Comparison of ENCODE assay signal across 25 cellular contexts in genomic region chr9:98401140-98402025, GRCh38.
DNase-seq lines count a peak whose midpoint lies in the region; ATAC-seq and TF ChIP-seq lines count a peak whose summit lies in the region.
"Had no signal": no experiment of that assay in that cellular context is flagged by ENCODE, and none has a peak within 500 bp of the region (broad histone marks: within the 10 kb centered on the region; RNA-seq: fewer than 3 reads in every experiment).

No MANE protein-coding gene starts in this region.

- intact Hi-C loops in thyroid gland (cut with DNase I) (no loop called here), upper lobe of right lung (cut with DNase I) (no loop called here)

- H3K79me2 ChIP-seq in hepatocyte, result no peaks in the 10 kb centered on the region

- no peak for TF ChIP-seq POLR2A in thyroid gland (IDR thresholded peaks at IDR 0.05)

- H3K27ac ChIP-seq in hepatocyte, result no peak overlapping the region
- H3K27ac ChIP-seq in thyroid gland, result no peak overlapping the region
- H3K27ac ChIP-seq in upper lobe of right lung, result no peak overlapping the region
- H3K27ac ChIP-seq: brain microvascular endothelial cell, neural progenitor cell, skin epidermis had no signal

- 75% methylated on average over 11 of the region's 11 CpGs for WGBS in hepatocyte (ENCODE audit: low lambda C conversion rate, missing lambda C conversion rate)
- WGBS in thyroid gland, 2 donors, result 74 to 75% methylated on average over 11 of the region's 11 CpGs

- H3K9me3 ChIP-seq in hepatocyte (ENCODE audit: low read depth), result no peaks in the 10 kb centered on the region
- H3K9me3 ChIP-seq in thyroid gland, result no peaks in the 10 kb centered on the region
- H3K9me3 ChIP-seq in upper lobe of right lung, result no peaks in the 10 kb centered on the region
- H3K9me3 ChIP-seq: mucosa of descending colon had no signal

- H3K36me3 ChIP-seq in hepatocyte (replicated peaks; ENCODE audit: insufficient read depth, low read depth), result no peaks in the 10 kb centered on the region
- H3K36me3 ChIP-seq in thyroid gland, result no peaks in the 10 kb centered on the region
- no peaks in the 10 kb centered on the region for H3K36me3 ChIP-seq in upper lobe of right lung
- H3K36me3 ChIP-seq: brain microvascular endothelial cell, neural progenitor cell had no signal

- no peak overlapping the region for H3K4me2 ChIP-seq in hepatocyte
- H3K4me2 ChIP-seq: neural progenitor cell had no signal

- H4K20me1 ChIP-seq in hepatocyte (ENCODE audit: insufficient read depth, poor library complexity, severe bottlenecking), result no peaks in the 10 kb centered on the region

- H2AFZ ChIP-seq in hepatocyte, result no peak overlapping the region
- H2AFZ ChIP-seq: neural progenitor cell had no signal

- H3K27me3 ChIP-seq in hepatocyte, result no peaks in the 10 kb centered on the region
- no peaks in the 10 kb centered on the region for H3K27me3 ChIP-seq in thyroid gland
- H3K27me3 ChIP-seq in upper lobe of right lung, result no peaks in the 10 kb centered on the region
- H3K27me3 ChIP-seq: brain microvascular endothelial cell, neural progenitor cell had no signal

- TF ChIP-seq CTCF in cardiac fibroblast (IDR thresholded peaks at IDR 0.05; ENCODE audit: low read depth, low read length) (no peak), hepatocyte (IDR thresholded peaks at IDR 0.05; ENCODE audit: poor library complexity) (no peak), thyroid gland (IDR thresholded peaks at IDR 0.05) (no peak), upper lobe of right lung (IDR thresholded peaks at IDR 0.05) (no peak)

- DNase-seq in DMS 273 treated with DMSO at 0.1 percent for 48 hours (lab: John Stamatoyannopoulos, UW), result peak; percentile 49
- DNase-seq in NCI-H1436 treated with DMSO at 0.1 percent for 48 hours (lab: John Stamatoyannopoulos, UW), result peak; percentile 47
- peak; percentile 30 to 82 for DNase-seq in cardiac fibroblast (ENCODE audit: low read depth in 2 of 2)
- DNase-seq in hepatocyte (ENCODE audit: low spot score), result peak; percentile 38
- no peak for DNase-seq in thyroid gland
- no peak for DNase-seq in upper lobe of right lung
- no peak for DNase-seq in SIG-M5 (lab: John Stamatoyannopoulos, UW)
- DNase-seq: activated B cell treated with CpG ODN at 0.5 μM for 24 hours; activated CD4-positive, alpha-beta T cell treated with anti-CD3 and anti-CD28 coated beads, Interleukin-2, amount 50 U/mL, for 4 hours; activated effector memory CD4-positive, alpha-beta T cell treated with Interleukin-2 at 50 U/mL for 16 hours; activated naive CD8-positive, alpha-beta T cell treated with anti-CD3 and anti-CD28 coated beads, Interleukin-2, amount 50 U/mL, for 24 hours; brain microvascular endothelial cell; CD4-positive, CD25-positive, alpha-beta regulatory T cell; cortex of kidney; DMS153; HFFc6; Karpas-422; mucosa of descending colon; NCI-H2029; stimulated activated CD4-positive, alpha-beta T cell treated with anti-CD3 and anti-CD28 coated beads, Interleukin-2, amount 100 ng/mL, for 24 hours; T1000 had no signal

- H3K4me3 ChIP-seq in cardiac fibroblast (replicated peaks in 1 of 2; ENCODE audit: low read depth in 2 of 2, low read length in 2 of 2) (no peak overlapping the region), hepatocyte (no peak overlapping the region), thyroid gland (replicated peaks in 1 of 3) (no peak overlapping the region), upper lobe of right lung (no peak overlapping the region)
- H3K4me3 ChIP-seq: mucosa of descending colon, neural progenitor cell, skin epidermis had no signal

- ATAC-seq in GM18867 (IDR thresholded peaks at IDR 0.05; ENCODE audit: unreplicated experiment) (no peak), upper lobe of right lung (no peak)
- ATAC-seq: activated naive CD8-positive, alpha-beta T cell treated with anti-CD3 and anti-CD28 coated beads, Interleukin-2, amount 50 U/mL, for 24 hours; mucosa of descending colon; stimulated activated effector memory CD8-positive, alpha-beta T cell treated with anti-CD3 and anti-CD28 coated beads, Interleukin-12 subunit alpha, Interleukin-12 subunit beta, amount 100 ng/mL, for 72 hours had no signal

- H3K9me2 ChIP-seq in hepatocyte (replicated peaks; ENCODE audit: insufficient read depth), result no peaks in the 10 kb centered on the region

- H3K4me1 ChIP-seq in hepatocyte (ENCODE audit: insufficient read depth) (no peaks in the 10 kb centered on the region), thyroid gland (no peaks in the 10 kb centered on the region), upper lobe of right lung (no peaks in the 10 kb centered on the region)
- H3K4me1 ChIP-seq: neural progenitor cell had no signal

Comparison
In these comparisons a context has a peak if more than half of its experiments do, and no peak if none do; other contexts are left out.
1. DNase-seq: peak in DMS 273 treated with DMSO at 0.1 percent for 48 hours (single experiment), NCI-H1436 treated with DMSO at 0.1 percent for 48 hours (single experiment), cardiac fibroblast (2 of 2) and hepatocyte (single experiment); none in thyroid gland (0 of 2), upper lobe of right lung (single experiment) and SIG-M5 (single experiment).